Comparison of ENCODE assay signal across 21 cellular contexts in the genomic region with DNA sequence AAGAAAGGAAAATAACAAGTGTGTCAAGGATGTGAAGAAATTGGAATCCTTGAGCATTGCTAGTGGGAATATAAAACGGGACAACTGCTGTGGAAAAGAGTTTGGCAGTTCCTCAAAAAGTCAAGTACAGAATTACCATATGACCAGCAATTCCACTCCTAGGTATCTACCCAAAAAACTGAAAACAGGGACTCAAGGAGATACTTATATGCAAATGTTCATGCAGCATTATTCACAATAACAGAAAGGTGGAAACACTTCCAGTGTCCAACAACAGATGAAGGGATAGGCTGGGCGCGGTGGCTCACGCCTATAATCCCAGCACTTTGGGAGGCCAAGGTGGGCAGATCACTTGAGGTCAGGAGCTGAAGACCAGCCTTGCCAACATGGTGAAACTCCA. TPM values are rescaled to one million over a fixed set of nuclear protein-coding genes. Genes with fewer than 3 reads are reported as not detected.
"Had no signal": no experiment of that assay in that cellular context is flagged by ENCODE, and none has a peak within 500 bp of the region (broad histone marks: within the 10 kb centered on the region; RNA-seq: fewer than 3 reads in every experiment).

No MANE protein-coding gene starts in this region.

- H3K27me3 ChIP-seq: brain microvascular endothelial cell, MG63 had no signal

- H3K36me3 ChIP-seq: brain microvascular endothelial cell, MG63 had no signal

- H3K27ac ChIP-seq: brain microvascular endothelial cell had no signal

- DNase-seq: activated B cell treated with CpG ODN at 0.5 μM for 24 hours; activated CD4-positive, alpha-beta T cell treated with anti-CD3 and anti-CD28 coated beads for 1 hour; activated CD4-positive, alpha-beta T cell treated with anti-CD3 and anti-CD28 coated beads, Interleukin-2, amount 10 ng/mL, durations not matched to agents 24 days and 14 days; activated CD4-positive, alpha-beta T cell treated with anti-CD3 and anti-CD28 coated beads, Interleukin-2, amount 50 U/mL, for 48 hours; activated CD8-positive, alpha-beta memory T cell treated with anti-CD3 and anti-CD28 coated beads, Interleukin-2, amount 10 ng/mL, durations not matched to agents 7 days and 5 days; activated gamma-delta T cell; activated naive CD4-positive, alpha-beta T cell treated with anti-CD3 and anti-CD28 coated beads for 36 hours; activated T-cell treated with anti-CD3 and anti-CD28 coated beads, Interleukin-2, amount 50 U/mL, for 24 hours; MG63; NCI-H1105; NCI-H1436; NCI-H1694 treated with DMSO at 0.1 percent for 48 hours; NCI-H2029 treated with DMSO at 0.1 percent for 48 hours; NCI-H345; NCI-H510A; NCI-H526 treated with DMSO at 0.1 percent for 48 hours; SIG-M5; T-helper 17 cell; T-helper 9 cell had no signal

- H3K4me3 Mint-ChIP-seq: activated B cell treated with CpG ODN at 0.5 μM for 24 hours; activated CD4-positive, alpha-beta T cell treated with anti-CD3 and anti-CD28 coated beads, Interleukin-2, amount 10 ng/mL, durations not matched to agents 24 days and 14 days; activated CD8-positive, alpha-beta memory T cell treated with anti-CD3 and anti-CD28 coated beads, Interleukin-2, amount 10 ng/mL, durations not matched to agents 7 days and 5 days; activated naive CD4-positive, alpha-beta T cell treated with anti-CD3 and anti-CD28 coated beads for 36 hours; activated naive CD8-positive, alpha-beta T cell; activated T-cell treated with anti-CD3 and anti-CD28 coated beads, Interleukin-2, amount 50 U/mL, for 24 hours; T-helper 17 cell had no signal

- H3K4me1 Mint-ChIP-seq: activated B cell treated with CpG ODN at 0.5 μM for 24 hours; activated CD4-positive, alpha-beta T cell treated with anti-CD3 and anti-CD28 coated beads, Interleukin-2, amount 10 ng/mL, durations not matched to agents 24 days and 14 days; activated CD8-positive, alpha-beta memory T cell treated with anti-CD3 and anti-CD28 coated beads, Interleukin-2, amount 10 ng/mL, durations not matched to agents 7 days and 5 days had no signal

- H3K9me3 Mint-ChIP-seq: activated B cell treated with CpG ODN at 0.5 μM for 24 hours; activated CD4-positive, alpha-beta T cell treated with anti-CD3 and anti-CD28 coated beads, Interleukin-2, amount 10 ng/mL, durations not matched to agents 24 days and 14 days; activated naive CD4-positive, alpha-beta T cell treated with anti-CD3 and anti-CD28 coated beads for 36 hours; activated T-cell treated with anti-CD3 and anti-CD28 coated beads, Interleukin-2, amount 50 U/mL, for 24 hours had no signal

- H3K27me3 Mint-ChIP-seq: activated B cell treated with CpG ODN at 0.5 μM for 24 hours had no signal

- H3K36me3 Mint-ChIP-seq: activated CD8-positive, alpha-beta memory T cell treated with anti-CD3 and anti-CD28 coated beads, Interleukin-2, amount 10 ng/mL, durations not matched to agents 7 days and 5 days; activated naive CD8-positive, alpha-beta T cell had no signal

- H3K4me3 ChIP-seq: MG63 had no signal

- H3K9me3 ChIP-seq: MG63 had no signal

- ATAC-seq: activated CD8-positive, alpha-beta memory T cell treated with anti-CD3 and anti-CD28 coated beads, Interleukin-2, amount 10 ng/mL, durations not matched to agents 7 days and 5 days; T-helper 17 cell had no signal

- H3K27ac Mint-ChIP-seq: activated B cell treated with CpG ODN at 0.5 μM for 24 hours; activated CD4-positive, alpha-beta T cell treated with anti-CD3 and anti-CD28 coated beads, Interleukin-2, amount 10 ng/mL, durations not matched to agents 24 days and 14 days; activated CD8-positive, alpha-beta memory T cell treated with anti-CD3 and anti-CD28 coated beads, Interleukin-2, amount 10 ng/mL, durations not matched to agents 7 days and 5 days; activated naive CD4-positive, alpha-beta T cell treated with anti-CD3 and anti-CD28 coated beads for 36 hours; activated naive CD8-positive, alpha-beta T cell; activated T-cell treated with anti-CD3 and anti-CD28 coated beads, Interleukin-2, amount 50 U/mL, for 24 hours; T-helper 17 cell had no signal

RNA-seq across cellular contexts. Expression of a gene that starts 33.5 kb away (rescaled TPM):
- total RNA-seq: activated CD4-positive, alpha-beta T cell treated with anti-CD3 and anti-CD28 coated beads, Interleukin-2, amount 10 ng/mL, durations not matched to agents 24 days and 14 days; activated CD8-positive, alpha-beta memory T cell treated with anti-CD3 and anti-CD28 coated beads, Interleukin-2, amount 10 ng/mL, durations not matched to agents 7 days and 5 days had no signal
